In the genomic region with DNA sequence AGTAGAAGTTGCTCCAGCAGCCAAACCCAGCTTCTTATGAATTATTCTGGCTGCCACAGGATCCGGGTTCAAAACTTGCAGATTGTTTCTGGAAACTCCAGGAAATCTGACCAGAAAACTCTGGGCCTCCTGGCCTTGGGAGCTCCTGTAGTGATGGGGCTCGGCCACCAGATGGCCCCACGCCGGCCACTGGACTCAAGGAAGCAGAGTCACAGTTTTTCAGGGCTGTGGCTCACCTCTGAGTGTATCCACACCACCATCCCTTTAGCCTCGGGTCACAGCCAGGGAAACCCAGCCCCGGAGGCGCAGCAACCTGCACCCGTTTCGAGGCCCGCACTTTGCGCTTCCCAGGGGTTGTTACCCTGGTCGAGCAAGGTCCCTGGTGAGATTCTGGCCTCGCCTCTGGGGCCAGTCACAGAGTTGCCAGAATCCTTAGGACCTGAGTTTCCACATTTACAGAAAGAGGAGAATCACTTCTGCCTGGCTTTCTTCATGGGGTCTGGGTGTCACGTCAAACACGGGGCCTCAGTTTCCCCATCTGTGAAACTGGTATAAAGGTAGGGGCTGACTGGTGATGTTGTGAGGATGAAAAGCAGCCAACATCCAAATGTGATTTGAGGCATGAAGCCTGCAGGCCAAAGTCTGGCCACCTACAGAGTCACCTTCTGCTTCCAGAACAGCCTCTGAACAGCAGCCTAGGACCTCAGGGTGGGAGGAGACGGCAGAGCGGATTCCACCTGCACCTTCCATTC, we compare ENCODE assay signal across 8 cellular contexts. TPM values are rescaled to one million over a fixed set of nuclear protein-coding genes. Genes with fewer than 3 reads are reported as not detected.
DNase-seq lines count a peak whose midpoint lies in the region; ATAC-seq and TF ChIP-seq lines count a peak whose summit lies in the region.

No MANE protein-coding gene starts in this region.

- DNase-seq in AG08396 (ENCODE audit: low spot score) (peak; percentile 89), NCI-H82 treated with DMSO at 0.1 percent for 48 hours (lab: John Stamatoyannopoulos, UW; ENCODE audit: unreplicated experiment) (peak; percentile 30), activated T-cell treated with anti-CD3 and anti-CD28 coated beads for 1 hour (ENCODE audit: low read depth) (peak; percentile 17), fibroblast of the aortic adventitia (ENCODE audit: low read depth) (peak; percentile 77), nephron progenitor cell (peak; percentile 84), upper lobe of right lung (peak; percentile 86)

- peaks cover 19% of the 10 kb centered on the region for H3K27me3 Mint-ChIP-seq in nephron progenitor cell (ENCODE audit: low read depth, poor library complexity)

- H3K36me3 Mint-ChIP-seq in nephron progenitor cell (ENCODE audit: low read depth) = no peaks in the 10 kb centered on the region

- H3K4me3 ChIP-seq in fibroblast of the aortic adventitia (ENCODE audit: low read depth, low read length) (no peak overlapping the region), upper lobe of right lung (no peak overlapping the region)

- H3K36me3 ChIP-seq in upper lobe of right lung = no peaks in the 10 kb centered on the region

- no peaks in the 10 kb centered on the region for H3K9me3 ChIP-seq in upper lobe of right lung

- H3K9me3 Mint-ChIP-seq in nephron progenitor cell = no peaks in the 10 kb centered on the region

- H3K27me3 ChIP-seq in upper lobe of right lung = no peaks in the 10 kb centered on the region

- H3K4me1 ChIP-seq in upper lobe of right lung = peaks cover 60% of the 10 kb centered on the region

- no peak overlapping the region for H3K27ac Mint-ChIP-seq in nephron progenitor cell

- no peak overlapping the region for H3K4me3 Mint-ChIP-seq in nephron progenitor cell

- peak overlapping the region; percentile 38 for H3K27ac ChIP-seq in upper lobe of right lung

- intact Hi-C loops in upper lobe of right lung (cut with DNase I) = loop anchor here (10.0 kb wide), 2 partner anchors 85 to 155 kb away; a partner anchor contains a TSS

- peaks cover 52% of the 10 kb centered on the region for H3K4me1 Mint-ChIP-seq in nephron progenitor cell

- ATAC-seq in upper lobe of right lung (peak; percentile 83), GM21423 (IDR thresholded peaks at IDR 0.05; ENCODE audit: unreplicated experiment) (no peak)

- TF ChIP-seq CTCF in GM12874 (IDR thresholded peaks at IDR 0.05; ENCODE audit: insufficient read depth, low read depth, low read length) (peak; percentile 87), fibroblast of the aortic adventitia (IDR thresholded peaks at IDR 0.05; ENCODE audit: insufficient read depth, low read length) (peak; percentile 97), nephron progenitor cell (IDR thresholded peaks at IDR 0.05) (peak; percentile 88), upper lobe of right lung (IDR thresholded peaks at IDR 0.05) (peak; percentile 89)

RNA-seq across cellular contexts. Expression of a gene that starts 53.5 kb away (rescaled TPM):
- total RNA-seq in fibroblast of the aortic adventitia (ENCODE audit: low replicate concordance) = 0.09 TPM in 1 of 2 replicates, not detected in the other
- not detected for total RNA-seq in upper lobe of right lung

Comparison
In these comparisons a context has a peak if more than half of its experiments do, and no peak if none do; other contexts are left out.
1. DNase-seq: peak in every context shown above with its lines; median percentile 89 in AG08396; 86 in upper lobe of right lung; 84 in nephron progenitor cell; 77 in fibroblast of the aortic adventitia; 30 in NCI-H82 treated with DMSO at 0.1 percent for 48 hours; 17 in activated T-cell treated with anti-CD3 and anti-CD28 coated beads for 1 hour.